Comparison of ENCODE assay signal across 1 cellular context in the genomic region with DNA sequence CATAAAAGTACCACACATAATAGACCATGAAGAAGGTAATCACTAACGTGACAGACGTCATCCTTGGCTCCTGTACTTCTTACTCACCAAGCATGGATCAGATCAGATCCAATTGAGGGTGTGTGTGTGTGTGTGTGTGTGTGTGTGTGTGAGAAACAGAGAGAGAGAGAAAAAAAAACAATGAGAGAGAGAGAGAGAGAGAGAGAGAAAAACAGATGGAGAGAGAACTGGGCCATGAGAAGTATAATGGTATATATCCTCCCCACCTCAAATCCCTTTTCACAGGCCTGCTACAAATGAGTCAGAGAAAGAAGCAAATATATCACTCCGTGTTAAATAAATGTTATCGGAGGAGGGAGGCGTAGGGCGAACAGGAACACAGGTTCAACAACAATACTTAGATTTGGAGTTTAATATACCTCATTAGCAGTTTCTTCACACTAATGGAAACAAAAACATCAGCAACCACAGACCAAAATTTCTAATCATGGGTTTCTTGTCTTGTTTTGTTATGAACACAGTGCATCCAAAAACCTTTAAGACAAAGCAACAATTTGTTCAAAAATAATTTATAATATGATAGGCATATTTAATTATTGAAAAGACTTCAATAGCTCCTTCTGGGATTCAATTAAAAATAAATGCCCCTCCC.
TF ChIP-seq lines count a peak whose summit lies in the region.

No MANE protein-coding gene starts in this region.

TF ChIP-seq in HEK293, 187 proteins besides CTCF, POLR2A, EP300 and RAD21 (continued from another document):
- TF ChIP-seq ZSCAN4 (tag by site-specific recombination; IDR thresholded peaks at IDR 0.05) (0 out of 2 replicates have a peak, but pooled peaks have one; percentile 50), ZNF791 (tag by site-specific recombination; IDR thresholded peaks at IDR 0.05) (0 out of 2 replicates have a peak, but pooled peaks have one; percentile 49), ZNF239 (tag by site-specific recombination; IDR thresholded peaks at IDR 0.05) (no peak)
- TF ChIP-seq, protein P1, sequence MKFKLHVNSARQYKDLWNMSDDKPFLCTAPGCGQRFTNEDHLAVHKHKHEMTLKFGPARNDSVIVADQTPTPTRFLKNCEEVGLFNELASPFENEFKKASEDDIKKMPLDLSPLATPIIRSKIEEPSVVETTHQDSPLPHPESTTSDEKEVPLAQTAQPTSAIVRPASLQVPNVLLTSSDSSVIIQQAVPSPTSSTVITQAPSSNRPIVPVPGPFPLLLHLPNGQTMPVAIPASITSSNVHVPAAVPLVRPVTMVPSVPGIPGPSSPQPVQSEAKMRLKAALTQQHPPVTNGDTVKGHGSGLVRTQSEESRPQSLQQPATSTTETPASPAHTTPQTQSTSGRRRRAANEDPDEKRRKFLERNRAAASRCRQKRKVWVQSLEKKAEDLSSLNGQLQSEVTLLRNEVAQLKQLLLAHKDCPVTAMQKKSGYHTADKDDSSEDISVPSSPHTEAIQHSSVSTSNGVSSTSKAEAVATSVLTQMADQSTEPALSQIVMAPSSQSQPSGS (tag by site-specific recombination; IDR thresholded peaks at IDR 0.05; ENCODE audit: low read depth): peak; percentile 34; the same call in 1 of the 2 replicates
- TF ChIP-seq, protein P2, sequence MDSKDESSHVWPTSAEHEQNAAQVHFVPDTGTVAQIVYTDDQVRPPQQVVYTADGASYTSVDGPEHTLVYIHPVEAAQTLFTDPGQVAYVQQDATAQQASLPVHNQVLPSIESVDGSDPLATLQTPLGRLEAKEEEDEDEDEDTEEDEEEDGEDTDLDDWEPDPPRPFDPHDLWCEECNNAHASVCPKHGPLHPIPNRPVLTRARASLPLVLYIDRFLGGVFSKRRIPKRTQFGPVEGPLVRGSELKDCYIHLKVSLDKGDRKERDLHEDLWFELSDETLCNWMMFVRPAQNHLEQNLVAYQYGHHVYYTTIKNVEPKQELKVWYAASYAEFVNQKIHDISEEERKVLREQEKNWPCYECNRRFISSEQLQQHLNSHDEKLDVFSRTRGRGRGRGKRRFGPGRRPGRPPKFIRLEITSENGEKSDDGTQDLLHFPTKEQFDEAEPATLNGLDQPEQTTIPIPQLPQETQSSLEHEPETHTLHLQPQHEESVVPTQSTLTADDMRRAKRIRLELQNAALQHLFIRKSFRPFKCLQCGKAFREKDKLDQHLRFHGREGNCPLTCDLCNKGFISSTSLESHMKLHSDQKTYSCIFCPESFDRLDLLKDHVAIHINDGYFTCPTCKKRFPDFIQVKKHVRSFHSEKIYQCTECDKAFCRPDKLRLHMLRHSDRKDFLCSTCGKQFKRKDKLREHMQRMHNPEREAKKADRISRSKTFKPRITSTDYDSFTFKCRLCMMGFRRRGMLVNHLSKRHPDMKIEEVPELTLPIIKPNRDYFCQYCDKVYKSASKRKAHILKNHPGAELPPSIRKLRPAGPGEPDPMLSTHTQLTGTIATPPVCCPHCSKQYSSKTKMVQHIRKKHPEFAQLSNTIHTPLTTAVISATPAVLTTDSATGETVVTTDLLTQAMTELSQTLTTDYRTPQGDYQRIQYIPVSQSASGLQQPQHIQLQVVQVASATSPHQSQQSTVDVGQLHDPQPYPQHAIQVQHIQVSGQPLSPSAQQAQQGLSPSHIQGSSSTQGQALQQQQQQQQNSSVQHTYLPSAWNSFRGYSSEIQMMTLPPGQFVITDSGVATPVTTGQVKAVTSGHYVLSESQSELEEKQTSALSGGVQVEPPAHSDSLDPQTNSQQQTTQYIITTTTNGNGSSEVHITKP (tag by site-specific recombination; IDR thresholded peaks at IDR 0.05): peak; percentile 21; the same call in 1 of the 2 replicates
- TF ChIP-seq, protein P3, sequence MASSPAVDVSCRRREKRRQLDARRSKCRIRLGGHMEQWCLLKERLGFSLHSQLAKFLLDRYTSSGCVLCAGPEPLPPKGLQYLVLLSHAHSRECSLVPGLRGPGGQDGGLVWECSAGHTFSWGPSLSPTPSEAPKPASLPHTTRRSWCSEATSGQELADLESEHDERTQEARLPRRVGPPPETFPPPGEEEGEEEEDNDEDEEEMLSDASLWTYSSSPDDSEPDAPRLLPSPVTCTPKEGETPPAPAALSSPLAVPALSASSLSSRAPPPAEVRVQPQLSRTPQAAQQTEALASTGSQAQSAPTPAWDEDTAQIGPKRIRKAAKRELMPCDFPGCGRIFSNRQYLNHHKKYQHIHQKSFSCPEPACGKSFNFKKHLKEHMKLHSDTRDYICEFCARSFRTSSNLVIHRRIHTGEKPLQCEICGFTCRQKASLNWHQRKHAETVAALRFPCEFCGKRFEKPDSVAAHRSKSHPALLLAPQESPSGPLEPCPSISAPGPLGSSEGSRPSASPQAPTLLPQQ (tag by site-specific recombination; IDR thresholded peaks at IDR 0.05): 0 out of 2 replicates have a peak, but pooled peaks have one; percentile 32
